ENCODE assay signal across 31 cellular contexts in the genomic region with DNA sequence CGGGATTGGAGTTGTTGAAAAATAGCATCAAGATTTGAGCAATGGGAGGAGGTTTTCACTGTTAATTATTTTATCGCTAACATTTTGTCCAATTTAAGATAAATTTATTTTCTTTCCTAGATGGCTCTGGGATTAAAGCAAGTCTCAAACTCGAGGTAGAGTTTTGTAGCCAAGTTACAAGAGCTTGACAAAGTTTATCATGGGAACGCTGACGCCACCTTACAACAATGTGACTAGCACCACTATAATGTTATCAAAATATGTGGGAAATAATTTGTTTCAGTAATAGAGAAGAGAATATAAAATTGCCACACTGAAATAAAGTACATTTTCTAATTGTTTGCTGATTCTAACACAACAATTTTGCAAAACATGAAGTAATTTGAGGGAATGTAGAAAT.
"Had no signal": no experiment of that assay in that cellular context is flagged by ENCODE, and none has a peak within 500 bp of the region (broad histone marks: within the 10 kb centered on the region; RNA-seq: fewer than 3 reads in every experiment).

No MANE protein-coding gene starts in this region.

- H3K36me3 ChIP-seq: adrenal gland, brain microvascular endothelial cell, breast epithelium had no signal

- H3K4me1 ChIP-seq: adrenal gland, body of pancreas, breast epithelium had no signal

- H3K4me3 ChIP-seq: adrenal gland, body of pancreas, breast epithelium had no signal

- H3K27ac ChIP-seq: adrenal gland, body of pancreas, brain microvascular endothelial cell, breast epithelium, VCaP had no signal

- H3K9me3 ChIP-seq: body of pancreas, breast epithelium had no signal

- H3K27me3 ChIP-seq: adrenal gland, body of pancreas, brain microvascular endothelial cell, breast epithelium had no signal

- DNase-seq: activated B cell treated with CpG ODN at 0.5 μM for 24 hours; activated CD4-positive, alpha-beta memory T cell treated with anti-CD3 and anti-CD28 coated beads for 36 hours; activated CD4-positive, alpha-beta T cell treated with anti-CD3 and anti-CD28 coated beads for 4 hours; activated CD4-positive, alpha-beta T cell treated with anti-CD3 and anti-CD28 coated beads, Interleukin-2, amount 10 ng/mL, durations not matched to agents 24 days and 14 days; activated CD4-positive, alpha-beta T cell treated with anti-CD3 and anti-CD28 coated beads, Interleukin-2, amount 50 U/mL, for 1 hour; activated CD4-positive, alpha-beta T cell treated with anti-CD3 and anti-CD28 coated beads, Interleukin-2, amount 50 U/mL, for 4 hours; activated CD4-positive, CD25-positive, alpha-beta regulatory T cell treated with anti-CD3 and anti-CD28 coated beads, Interleukin-2, amount 50 U/mL, for 72 hours; activated CD8-positive, alpha-beta memory T cell treated with anti-CD3 and anti-CD28 coated beads, Interleukin-2, amount 50 U/mL, for 4 hours; activated CD8-positive, alpha-beta T cell treated with anti-CD3 and anti-CD28 coated beads for 36 hours; activated effector memory CD4-positive, alpha-beta T cell treated with anti-CD3 and anti-CD28 coated beads, Interleukin-2, amount 50 U/mL, for 16 hours; activated gamma-delta T cell treated with Interleukin-2 at 50 U/mL for 16 hours; activated naive CD4-positive, alpha-beta T cell; activated naive CD4-positive, alpha-beta T cell treated with anti-CD3 and anti-CD28 coated beads for 36 hours; activated naive CD4-positive, alpha-beta T cell treated with anti-CD3 and anti-CD28 coated beads, Interleukin-2, amount 50 U/mL, for 16 hours; activated naive CD8-positive, alpha-beta T cell treated with anti-CD3 and anti-CD28 coated beads for 36 hours; activated T-cell treated with anti-CD3 and anti-CD28 coated beads for 4 hours; activated T-cell treated with anti-CD3 and anti-CD28 coated beads, Interleukin-2, amount 50 U/mL, for 1 hour; activated T-cell treated with anti-CD3 and anti-CD28 coated beads, Interleukin-2, amount 50 U/mL, for 4 hours; activated T-cell treated with anti-CD3 and anti-CD28 coated beads, Interleukin-2, amount 50 U/mL, for 72 hours; adrenal gland; amniotic stem cell; aorta; body of pancreas; brain microvascular endothelial cell; central memory CD4-positive, alpha-beta T cell; T-helper 2 cell; T-helper 9 cell had no signal

- ATAC-seq: activated CD8-positive, alpha-beta T cell treated with anti-CD3 and anti-CD28 coated beads for 36 hours; activated naive CD4-positive, alpha-beta T cell treated with anti-CD3 and anti-CD28 coated beads, Interleukin-2, amount 50 U/mL, for 72 hours; activated T-cell treated with anti-CD3 and anti-CD28 coated beads, Interleukin-2, amount 50 U/mL, for 4 hours; activated T-cell treated with anti-CD3 and anti-CD28 coated beads, Interleukin-2, amount 50 U/mL, for 72 hours; activated T-helper 17 cell treated with anti-CD3 and anti-CD28 coated beads, Interleukin-2, amount 50 U/mL, for 72 hours; body of pancreas had no signal
